In the genomic region with DNA sequence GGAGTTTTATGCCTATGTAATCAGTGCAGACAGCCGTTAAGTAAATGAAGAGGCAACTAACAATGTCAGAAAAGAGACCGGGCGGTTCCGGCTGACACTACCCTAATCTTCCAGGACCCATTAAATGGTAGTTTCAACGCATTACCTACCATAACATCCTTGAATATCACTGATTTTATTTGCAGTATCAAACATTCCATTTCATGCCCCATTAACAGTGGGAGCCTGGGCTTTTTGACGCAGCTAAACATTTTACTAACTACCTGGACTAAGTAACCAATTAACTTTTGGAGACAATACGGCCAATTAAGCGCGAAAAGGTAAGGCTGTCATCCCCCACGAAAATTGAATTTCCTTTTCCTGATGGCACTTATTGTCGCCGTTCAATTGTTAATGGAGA, we compare ENCODE assay signal across 26 cellular contexts.
"Had no signal": no experiment of that assay in that cellular context is flagged by ENCODE, and none has a peak within 500 bp of the region (broad histone marks: within the 10 kb centered on the region; RNA-seq: fewer than 3 reads in every experiment).

No MANE protein-coding gene starts in this region.

- H3K9me3 Mint-ChIP-seq: dendritic cell treated with granulocyte-macrophage colony-stimulating factor and Interleukin-4, amounts not matched to agents 40 ng/mL and 50 ng/mL, for 4 days; endodermal cell; nephron; stimulated activated naive B cell treated with anti-CD40 and anti-IgM and Interleukin-4, amounts not matched to agents 10 μg/mL and 1 μg/mL and 100 μg/mL, for 72 hours; stimulated activated naive CD8-positive, alpha-beta T cell treated with anti-CD3 and anti-CD28 coated beads, Interleukin-15, Interleukin-2, amounts not matched to agents 100 ng/mL and 50 ng/mL, for 24 hours had no signal

- H3K4me1 Mint-ChIP-seq: stimulated activated naive B cell treated with anti-CD40 and anti-IgM and Interleukin-4, amounts not matched to agents 10 μg/mL and 1 μg/mL and 100 μg/mL, for 72 hours had no signal

- ATAC-seq: foreskin keratinocyte; gastroesophageal sphincter; heart left ventricle; left lung; naive thymus-derived CD4-positive, alpha-beta T cell; psoas muscle; right lobe of liver; stimulated activated naive B cell treated with anti-CD40 and anti-IgM and Interleukin-4, amounts not matched to agents 10 μg/mL and 1 μg/mL and 100 μg/mL, for 72 hours; upper lobe of right lung had no signal

- FAIRE-seq: islet of Langerhans, small intestine had no signal

- H3K27me3 Mint-ChIP-seq: dendritic cell treated with granulocyte-macrophage colony-stimulating factor and Interleukin-4, amounts not matched to agents 40 ng/mL and 50 ng/mL, for 4 days; stimulated activated naive B cell treated with anti-CD40 and anti-IgM and Interleukin-4, amounts not matched to agents 10 μg/mL and 1 μg/mL and 100 μg/mL, for 72 hours had no signal

- DNase-seq: colonic mucosa; effector CD8-positive, alpha-beta T cell; endodermal cell; foreskin keratinocyte; heart left ventricle; left lung; mesendoderm; midbrain; naive thymus-derived CD4-positive, alpha-beta T cell; nucleus accumbens; ovary; posterior cingulate gyrus; psoas muscle; right lobe of liver; small intestine; stimulated activated CD4-positive, alpha-beta T cell treated with anti-CD3 and anti-CD28 coated beads, Interleukin-15, amount 100 ng/mL, for 24 hours; stimulated activated CD4-positive, alpha-beta T cell treated with anti-CD3 and anti-CD28 coated beads, Interleukin-2, amount 100 ng/mL, for 48 hours; stimulated activated naive B cell treated with anti-CD40 and anti-IgM and Interleukin-4, amounts not matched to agents 10 μg/mL and 1 μg/mL and 100 μg/mL, for 72 hours; transverse colon; upper lobe of right lung; uterus had no signal

- H3K36me3 Mint-ChIP-seq: naive thymus-derived CD4-positive, alpha-beta T cell; stimulated activated naive B cell treated with anti-CD40 and anti-IgM and Interleukin-4, amounts not matched to agents 10 μg/mL and 1 μg/mL and 100 μg/mL, for 72 hours had no signal

- H3K4me3 Mint-ChIP-seq: dendritic cell treated with granulocyte-macrophage colony-stimulating factor and Interleukin-4, amounts not matched to agents 40 ng/mL and 50 ng/mL, for 4 days; endodermal cell; naive thymus-derived CD4-positive, alpha-beta T cell; nephron; stimulated activated naive B cell treated with anti-CD40 and anti-IgM and Interleukin-4, amounts not matched to agents 10 μg/mL and 1 μg/mL and 100 μg/mL, for 72 hours; stimulated activated naive CD8-positive, alpha-beta T cell treated with anti-CD3 and anti-CD28 coated beads, Interleukin-15, Interleukin-2, amounts not matched to agents 100 ng/mL and 50 ng/mL, for 24 hours had no signal

- H3K27ac Mint-ChIP-seq: dendritic cell treated with granulocyte-macrophage colony-stimulating factor and Interleukin-4, amounts not matched to agents 40 ng/mL and 50 ng/mL, for 4 days; endodermal cell; naive thymus-derived CD4-positive, alpha-beta T cell; nephron; stimulated activated naive B cell treated with anti-CD40 and anti-IgM and Interleukin-4, amounts not matched to agents 10 μg/mL and 1 μg/mL and 100 μg/mL, for 72 hours; stimulated activated naive CD8-positive, alpha-beta T cell treated with anti-CD3 and anti-CD28 coated beads, Interleukin-15, Interleukin-2, amounts not matched to agents 100 ng/mL and 50 ng/mL, for 24 hours had no signal
